Comparison of ENCODE assay signal across 1 cellular context in genomic region chr9:109019420-109019819, GRCh38.
TF ChIP-seq lines count a peak whose summit lies in the region.

No MANE protein-coding gene starts in this region.

TF ChIP-seq in HepG2, 621 proteins besides CTCF, POLR2A, EP300 and RAD21:
- TF ChIP-seq, protein P1, sequence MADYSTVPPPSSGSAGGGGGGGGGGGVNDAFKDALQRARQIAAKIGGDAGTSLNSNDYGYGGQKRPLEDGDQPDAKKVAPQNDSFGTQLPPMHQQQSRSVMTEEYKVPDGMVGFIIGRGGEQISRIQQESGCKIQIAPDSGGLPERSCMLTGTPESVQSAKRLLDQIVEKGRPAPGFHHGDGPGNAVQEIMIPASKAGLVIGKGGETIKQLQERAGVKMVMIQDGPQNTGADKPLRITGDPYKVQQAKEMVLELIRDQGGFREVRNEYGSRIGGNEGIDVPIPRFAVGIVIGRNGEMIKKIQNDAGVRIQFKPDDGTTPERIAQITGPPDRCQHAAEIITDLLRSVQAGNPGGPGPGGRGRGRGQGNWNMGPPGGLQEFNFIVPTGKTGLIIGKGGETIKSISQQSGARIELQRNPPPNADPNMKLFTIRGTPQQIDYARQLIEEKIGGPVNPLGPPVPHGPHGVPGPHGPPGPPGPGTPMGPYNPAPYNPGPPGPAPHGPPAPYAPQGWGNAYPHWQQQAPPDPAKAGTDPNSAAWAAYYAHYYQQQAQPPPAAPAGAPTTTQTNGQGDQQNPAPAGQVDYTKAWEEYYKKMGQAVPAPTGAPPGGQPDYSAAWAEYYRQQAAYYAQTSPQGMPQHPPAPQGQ (CRISPR knock-in tag; IDR thresholded peaks at IDR 0.05; ENCODE audit: borderline replicate concordance): no peak
- TF ChIP-seq ZNF296 (CRISPR knock-in tag; conservative IDR thresholded peaks at IDR 0.05) (no peak), ZNF235 (CRISPR knock-in tag; IDR thresholded peaks at IDR 0.05; ENCODE audit: borderline replicate concordance) (no peak), ONECUT2 (CRISPR knock-in tag; IDR thresholded peaks at IDR 0.05) (no peak), HOXA7 (CRISPR knock-in tag; IDR thresholded peaks at IDR 0.05) (no peak), CENPX (CRISPR knock-in tag; IDR thresholded peaks at IDR 0.05) (no peak), ZNF598 (CRISPR knock-in tag; IDR thresholded peaks at IDR 0.05; ENCODE audit: borderline replicate concordance) (no peak), ZBTB7A (CRISPR knock-in tag; IDR thresholded peaks at IDR 0.05) (no peak), GMEB2 (CRISPR knock-in tag; IDR thresholded peaks at IDR 0.05; ENCODE audit: low read depth) (no peak), EED (CRISPR knock-in tag; IDR thresholded peaks at IDR 0.05) (no peak), ARHGAP35 (CRISPR knock-in tag; IDR thresholded peaks at IDR 0.05; ENCODE audit: borderline replicate concordance) (no peak), ZC3H4 (CRISPR knock-in tag; IDR thresholded peaks at IDR 0.05; ENCODE audit: borderline replicate concordance) (no peak), CREB3 (CRISPR knock-in tag; IDR thresholded peaks at IDR 0.05) (no peak), ATF7 (IDR thresholded peaks at IDR 0.05) (no peak), ATF7 (CRISPR knock-in tag; IDR thresholded peaks at IDR 0.05) (no peak), ZFP37 (CRISPR knock-in tag; IDR thresholded peaks at IDR 0.05; ENCODE audit: borderline replicate concordance) (no peak), NFIB (CRISPR knock-in tag; IDR thresholded peaks at IDR 0.05; ENCODE audit: borderline replicate concordance) (no peak)
- TF ChIP-seq, protein P2, sequence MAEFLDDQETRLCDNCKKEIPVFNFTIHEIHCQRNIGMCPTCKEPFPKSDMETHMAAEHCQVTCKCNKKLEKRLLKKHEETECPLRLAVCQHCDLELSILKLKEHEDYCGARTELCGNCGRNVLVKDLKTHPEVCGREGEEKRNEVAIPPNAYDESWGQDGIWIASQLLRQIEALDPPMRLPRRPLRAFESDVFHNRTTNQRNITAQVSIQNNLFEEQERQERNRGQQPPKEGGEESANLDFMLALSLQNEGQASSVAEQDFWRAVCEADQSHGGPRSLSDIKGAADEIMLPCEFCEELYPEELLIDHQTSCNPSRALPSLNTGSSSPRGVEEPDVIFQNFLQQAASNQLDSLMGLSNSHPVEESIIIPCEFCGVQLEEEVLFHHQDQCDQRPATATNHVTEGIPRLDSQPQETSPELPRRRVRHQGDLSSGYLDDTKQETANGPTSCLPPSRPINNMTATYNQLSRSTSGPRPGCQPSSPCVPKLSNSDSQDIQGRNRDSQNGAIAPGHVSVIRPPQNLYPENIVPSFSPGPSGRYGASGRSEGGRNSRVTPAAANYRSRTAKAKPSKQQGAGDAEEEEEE (CRISPR knock-in tag; IDR thresholded peaks at IDR 0.05; ENCODE audit: borderline replicate concordance): no peak
